Comparison of ENCODE assay signal across 8 cellular contexts in the genomic region with DNA sequence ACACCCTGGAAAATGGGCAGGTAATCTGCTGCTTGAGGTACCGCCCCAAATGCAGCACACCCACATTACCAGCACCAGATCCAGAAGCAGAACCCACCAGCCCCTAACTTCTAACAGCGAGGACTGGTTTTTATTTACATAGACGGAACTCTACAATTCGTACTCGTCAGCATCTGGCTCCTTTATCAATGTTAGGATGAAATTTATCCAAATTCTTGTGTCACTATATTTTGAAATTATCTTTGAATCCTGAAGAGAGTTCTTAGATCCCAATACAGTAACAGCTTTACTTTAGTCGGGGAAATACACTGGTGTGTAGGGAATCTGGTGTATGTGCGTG. TPM values are rescaled to one million over a fixed set of nuclear protein-coding genes. Genes with fewer than 3 reads are reported as not detected.
DNase-seq lines count a peak whose midpoint lies in the region; ATAC-seq and TF ChIP-seq lines count a peak whose summit lies in the region.

No MANE protein-coding gene starts in this region.

- no peak for DNase-seq in activated CD4-positive, alpha-beta T cell treated with anti-CD3 and anti-CD28 coated beads for 36 hours
- DNase-seq in activated CD4-positive, alpha-beta T cell treated with anti-CD3 and anti-CD28 coated beads for 4 hours = no peak
- DNase-seq in adipocyte (ENCODE audit: low read depth) = no peak
- no peak for DNase-seq in left lung
- DNase-seq in GM10248 (ENCODE audit: extremely low spot score) = no peak

- no peaks in the 10 kb centered on the region for H3K9me3 Mint-ChIP-seq in activated CD4-positive, alpha-beta T cell treated with anti-CD3 and anti-CD28 coated beads for 36 hours (ENCODE audit: low read depth)

- TF ChIP-seq CTCF in left lung (IDR thresholded peaks at IDR 0.05) (no peak), GM10248 (IDR thresholded peaks at IDR 0.05; ENCODE audit: control extremely low read depth, extremely low read depth, low read depth, missing control alignments) (no peak)

- H3K4me1 Mint-ChIP-seq in activated CD4-positive, alpha-beta T cell treated with anti-CD3 and anti-CD28 coated beads for 36 hours = peaks cover 21% of the 10 kb centered on the region

- H3K27me3 Mint-ChIP-seq in activated CD4-positive, alpha-beta T cell treated with anti-CD3 and anti-CD28 coated beads for 36 hours = no peaks in the 10 kb centered on the region

- H3K27me3 ChIP-seq in adipocyte (replicated peaks; ENCODE audit: control insufficient read depth, insufficient read depth, low read length) (peaks cover 7% of the 10 kb centered on the region), left lung (no peaks in the 10 kb centered on the region)

- POLR2A ChIA-PET in activated CD4-positive, alpha-beta T cell treated with anti-CD3 and anti-CD28 coated beads for 36 hours (lab: Charles Lee) = interaction anchor here (1.2 kb wide), 1 partner anchor 27 kb away, joined by 4 read pairs; no protein-coding TSS in a partner anchor
- POLR2A ChIA-PET in GM10248 (lab: Yijun Ruan, JAX) = no interaction called here

- ATAC-seq in activated CD4-positive, alpha-beta T cell treated with anti-CD3 and anti-CD28 coated beads for 36 hours = no peak
- ATAC-seq in left lung = no peak
- ATAC-seq in GM21825 (IDR thresholded peaks at IDR 0.05; ENCODE audit: unreplicated experiment) = no peak
- ATAC-seq in HG02763 (IDR thresholded peaks at IDR 0.05; ENCODE audit: unreplicated experiment) = no peak

- H3K4me1 ChIP-seq in adipocyte (ENCODE audit: control insufficient read depth, insufficient read depth, low read length) (peaks cover 18% of the 10 kb centered on the region), left lung (peaks cover 3 to 18% of the 10 kb centered on the region in 2 donors)

- peak overlapping the region; percentile 95 for H3K9ac ChIP-seq in adipocyte (ENCODE audit: low read length)

- peak overlapping the region; percentile 76 to 86 for H3K27ac ChIP-seq in left lung
- H3K27ac ChIP-seq in temporal lobe (ENCODE audit: low read depth, low read length) = peak overlapping the region; percentile 88

- CTCF ChIA-PET in activated CD4-positive, alpha-beta T cell treated with anti-CD3 and anti-CD28 coated beads for 36 hours (lab: Charles Lee) = no interaction called here
- CTCF ChIA-PET in GM10248 (lab: Yijun Ruan, JAX) = interaction anchor here (1.0 to 1.4 kb wide), 3 partner anchors 11 to 20 kb away, joined by 3 to 6 read pairs (median 5); no protein-coding TSS in a partner anchor

- H3K36me3 Mint-ChIP-seq in activated CD4-positive, alpha-beta T cell treated with anti-CD3 and anti-CD28 coated beads for 36 hours (ENCODE audit: low read depth) = peaks cover 16% of the 10 kb centered on the region

- H3K4me3 ChIP-seq in adipocyte (ENCODE audit: low read length) (peak overlapping the region; percentile 95), left lung (peak overlapping the region; percentile 58 to 80)

- peaks cover 12% of the 10 kb centered on the region for H3K36me3 ChIP-seq in adipocyte (ENCODE audit: control insufficient read depth, insufficient read depth, low read length, severe bottlenecking)
- H3K36me3 ChIP-seq in left lung = peaks cover 0 to 24% of the 10 kb centered on the region in 2 donors

- peak overlapping the region; percentile 90 for H3K27ac Mint-ChIP-seq in activated CD4-positive, alpha-beta T cell treated with anti-CD3 and anti-CD28 coated beads for 36 hours

- H3K9me3 ChIP-seq in adipocyte (ENCODE audit: control insufficient read depth, low read length) (no peaks in the 10 kb centered on the region), left lung (no peaks in the 10 kb centered on the region)

- H3K4me3 Mint-ChIP-seq in activated CD4-positive, alpha-beta T cell treated with anti-CD3 and anti-CD28 coated beads for 36 hours = peak overlapping the region; percentile 90

- intact Hi-C loops in activated CD4-positive, alpha-beta T cell treated with anti-CD3 and anti-CD28 coated beads for 36 hours (cut with DNase I, micrococcal nuclease) = loop anchor here (1.0 to 10.0 kb wide), 5 partner anchors 26 to 817 kb away; partner anchors contain the start of genes NAGPA (in 2 of the 2), EEF2KMT (in 1 of the 2) and ROGDI (in 1 of the 2)
- intact Hi-C loops in left lung (cut with DNase I) = no loop called here

RNA-seq across cellular contexts. Expression of gene ALG1, which starts 0.3 kb away (rescaled TPM):
- total RNA-seq in activated CD4-positive, alpha-beta T cell treated with anti-CD3 and anti-CD28 coated beads for 36 hours = 10 to 100 TPM; 15.7 to 18.1 TPM
- total RNA-seq in left lung (10 to 100 TPM; 28.5 to 39.0 TPM), temporal lobe (8.6 TPM)

RNA-seq across cellular contexts. Expression of gene C16orf89, which starts 5.6 kb away (rescaled TPM):
- not detected for total RNA-seq in activated CD4-positive, alpha-beta T cell treated with anti-CD3 and anti-CD28 coated beads for 36 hours
- total RNA-seq in left lung = 100 to 1,000 TPM in 1 of 2 donors, 10 to 100 TPM in 1; 67.0 to 209 TPM
- 7.9 TPM for total RNA-seq in temporal lobe

RNA-seq across cellular contexts. Expression of gene EEF2KMT, which starts 26.3 kb away (rescaled TPM):
- 10 to 100 TPM; 12.2 TPM for total RNA-seq in activated CD4-positive, alpha-beta T cell treated with anti-CD3 and anti-CD28 coated beads for 36 hours
- total RNA-seq in left lung (10 to 100 TPM in 1 of 2 donors, 1 to 10 TPM in 1; 7.2 to 15.0 TPM), temporal lobe (4.4 TPM)

RNA-seq across cellular contexts. Expression of gene NAGPA, which starts 37.6 kb away (rescaled TPM):
- total RNA-seq in activated CD4-positive, alpha-beta T cell treated with anti-CD3 and anti-CD28 coated beads for 36 hours = 10 to 100 TPM in 1 of 2 experiments, 1 to 10 TPM in 1; 8.9 to 10.2 TPM
- 10 to 100 TPM in 1 of 2 donors, 1 to 10 TPM in 1; 9.6 to 21.0 TPM for total RNA-seq in left lung
- total RNA-seq in temporal lobe = 8.6 TPM

Comparison
In these comparisons a context has a peak if more than half of its experiments do, and no peak if none do; other contexts are left out.
1. intact Hi-C loops: an anchor here in activated CD4-positive, alpha-beta T cell treated with anti-CD3 and anti-CD28 coated beads for 36 hours (1.0 to 10.0 kb wide); none called in left lung.